ENCODE assay signal across 13 cellular contexts in the genomic region with DNA sequence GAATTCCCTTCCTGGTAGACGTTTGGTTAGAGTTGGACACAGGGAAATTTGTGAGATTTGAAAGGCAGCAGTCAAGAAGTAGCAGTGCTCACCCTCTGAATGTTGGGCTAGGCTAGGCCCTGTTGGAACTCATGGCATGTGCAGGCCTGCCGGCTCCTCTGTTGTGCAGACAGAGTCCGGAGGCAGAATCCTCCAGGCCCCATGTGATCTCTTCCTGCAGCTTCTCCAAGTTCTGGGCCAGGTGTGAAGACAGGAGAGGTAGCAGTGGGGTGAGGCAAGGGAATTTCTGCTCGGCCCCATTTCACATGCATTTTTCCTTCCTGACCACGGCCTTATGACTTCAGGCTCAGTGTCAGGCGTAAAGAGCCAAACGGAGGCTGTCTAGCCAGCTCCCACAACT.
"Had no signal": no experiment of that assay in that cellular context is flagged by ENCODE, and none has a peak within 500 bp of the region (broad histone marks: within the 10 kb centered on the region; RNA-seq: fewer than 3 reads in every experiment).

No MANE protein-coding gene starts in this region.

- H3K36me3 Mint-ChIP-seq: activated naive CD4-positive, alpha-beta T cell treated with anti-CD3 and anti-CD28 coated beads, Interleukin-2, amount 50 U/mL, for 72 hours; mesothelial cell of epicardium; natural killer cell treated with Interleukin-12 subunit alpha and Interleukin-12 subunit beta and Interleukin-15 and Interleukin-18, amount 100 ng/mL, for 72 hours; stimulated activated naive B cell treated with anti-CD40 and anti-IgM and Interleukin-4, amounts not matched to agents 10 μg/mL and 1 μg/mL and 100 μg/mL, for 72 hours had no signal

- H3K9me3 Mint-ChIP-seq: activated naive CD4-positive, alpha-beta T cell treated with anti-CD3 and anti-CD28 coated beads, Interleukin-2, amount 50 U/mL, for 72 hours; effector memory CD8-positive, alpha-beta T cell; natural killer cell treated with Interleukin-12 subunit alpha and Interleukin-12 subunit beta and Interleukin-15 and Interleukin-18, amount 100 ng/mL, for 72 hours had no signal

- ATAC-seq: activated CD4-positive, alpha-beta T cell treated with anti-CD3 and anti-CD28 coated beads for 36 hours; activated naive CD4-positive, alpha-beta T cell treated with anti-CD3 and anti-CD28 coated beads, Interleukin-2, amount 50 U/mL, for 72 hours; effector memory CD8-positive, alpha-beta T cell; left cardiac atrium; lower lobe of right lung; natural killer cell treated with Interleukin-12 subunit alpha and Interleukin-12 subunit beta and Interleukin-15 and Interleukin-18, amount 100 ng/mL, for 72 hours; stimulated activated naive B cell treated with anti-CD40 and anti-IgM and Interleukin-4, amounts not matched to agents 10 μg/mL and 1 μg/mL and 100 μg/mL, for 72 hours had no signal

- DNase-seq: activated CD4-positive, alpha-beta T cell treated with anti-CD3 and anti-CD28 coated beads for 36 hours; activated CD4-positive, alpha-beta T cell treated with anti-CD3 and anti-CD28 coated beads, Interleukin-2, amount 50 U/mL, for 48 hours; activated gamma-delta T cell; effector memory CD8-positive, alpha-beta T cell; left cardiac atrium; lower lobe of right lung; sigmoid colon; stimulated activated naive B cell treated with anti-CD40 and anti-IgM and Interleukin-4, amounts not matched to agents 10 μg/mL and 1 μg/mL and 100 μg/mL, for 72 hours; SW 1271; T-helper 2 cell had no signal

- H3K4me3 ChIP-seq: lower lobe of right lung, sigmoid colon had no signal

- H3K27me3 Mint-ChIP-seq: stimulated activated naive B cell treated with anti-CD40 and anti-IgM and Interleukin-4, amounts not matched to agents 10 μg/mL and 1 μg/mL and 100 μg/mL, for 72 hours had no signal

- H3K36me3 ChIP-seq: lower lobe of right lung, sigmoid colon had no signal

- H3K4me3 Mint-ChIP-seq: activated CD4-positive, alpha-beta T cell treated with anti-CD3 and anti-CD28 coated beads for 36 hours; effector memory CD8-positive, alpha-beta T cell; mesothelial cell of epicardium; natural killer cell treated with Interleukin-12 subunit alpha and Interleukin-12 subunit beta and Interleukin-15 and Interleukin-18, amount 100 ng/mL, for 72 hours; stimulated activated naive B cell treated with anti-CD40 and anti-IgM and Interleukin-4, amounts not matched to agents 10 μg/mL and 1 μg/mL and 100 μg/mL, for 72 hours had no signal

- H3K27ac ChIP-seq: lower lobe of right lung, sigmoid colon had no signal

- H3K4me1 Mint-ChIP-seq: mesothelial cell of epicardium had no signal

- H3K27ac Mint-ChIP-seq: activated CD4-positive, alpha-beta T cell treated with anti-CD3 and anti-CD28 coated beads for 36 hours; effector memory CD8-positive, alpha-beta T cell; mesothelial cell of epicardium; natural killer cell treated with Interleukin-12 subunit alpha and Interleukin-12 subunit beta and Interleukin-15 and Interleukin-18, amount 100 ng/mL, for 72 hours; stimulated activated naive B cell treated with anti-CD40 and anti-IgM and Interleukin-4, amounts not matched to agents 10 μg/mL and 1 μg/mL and 100 μg/mL, for 72 hours had no signal

- H3K27me3 ChIP-seq: sigmoid colon had no signal

- H3K9me3 ChIP-seq: lower lobe of right lung, sigmoid colon had no signal
